27 cellular contexts compared by ENCODE assay signal in the genomic region with DNA sequence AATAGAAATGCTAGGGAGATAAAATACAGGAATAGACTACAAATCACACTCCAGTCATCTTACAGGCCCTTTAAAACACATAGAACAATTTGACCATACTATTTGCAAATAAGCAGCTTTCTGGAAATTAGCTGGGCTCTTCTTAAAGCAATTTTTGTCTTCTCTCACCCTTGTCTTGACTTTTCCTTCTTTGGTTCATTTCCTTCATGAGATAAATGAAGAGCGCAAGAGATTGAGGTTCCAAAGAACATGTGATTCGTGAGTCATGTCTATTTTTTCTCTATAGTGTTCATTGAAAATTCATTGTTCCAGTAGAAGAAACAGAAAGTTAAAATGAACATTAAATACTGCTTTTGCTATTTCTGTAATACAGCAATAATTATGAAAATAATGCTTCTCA. TPM values are rescaled to one million over a fixed set of nuclear protein-coding genes. Genes with fewer than 3 reads are reported as not detected.
DNase-seq lines count a peak whose midpoint lies in the region; ATAC-seq, FAIRE-seq and TF ChIP-seq lines count a peak whose summit lies in the region.
"Had no signal": no experiment of that assay in that cellular context is flagged by ENCODE, and none has a peak within 500 bp of the region (broad histone marks: within the 10 kb centered on the region; RNA-seq: fewer than 3 reads in every experiment).

No MANE protein-coding gene starts in this region.

- peaks cover 18% of the 10 kb centered on the region for H3K27me3 Mint-ChIP-seq in stimulated activated naive CD8-positive, alpha-beta T cell treated with anti-CD3 and anti-CD28 coated beads, Interleukin-15, amount 100 ng/mL, for 72 hours
- H3K27me3 Mint-ChIP-seq: activated naive CD4-positive, alpha-beta T cell treated with anti-CD3 and anti-CD28 coated beads, Interleukin-2, amount 50 U/mL, for 24 hours had no signal

- FAIRE-seq in GM19239 (lab: Jason Lieb, UNC) = no peak
- FAIRE-seq: islet of Langerhans had no signal

- H2AFZ ChIP-seq in mammary epithelial cell (ENCODE audit: low read depth, low read length) = no peak overlapping the region

- no peak for TF ChIP-seq EP300 in gastroesophageal sphincter (IDR thresholded peaks at IDR 0.05)

- dilution Hi-C loops in mammary epithelial cell (cut with HindIII; ENCODE audit: low sequenced_read_pairs) = no loop called here

- H3K4me1 Mint-ChIP-seq in stimulated activated naive CD8-positive, alpha-beta T cell treated with anti-CD3 and anti-CD28 coated beads, Interleukin-15, amount 100 ng/mL, for 72 hours = peaks cover 86% of the 10 kb centered on the region

- no peaks in the 10 kb centered on the region for H3K36me3 ChIP-seq in breast epithelium
- H3K36me3 ChIP-seq in mammary epithelial cell (ENCODE audit: insufficient read depth, low read length) = no peaks in the 10 kb centered on the region
- H3K36me3 ChIP-seq in gastroesophageal sphincter = no peaks in the 10 kb centered on the region
- H3K36me3 ChIP-seq: BE2C, right atrium auricular region, stomach, upper lobe of right lung had no signal

- in situ Hi-C loops in mammary epithelial cell (cut with MboI; ENCODE audit: low sequenced_read_pairs in 2 of 2) = no loop called here

- no peaks in the 10 kb centered on the region for H3K79me2 ChIP-seq in mammary epithelial cell (ENCODE audit: insufficient read depth, low read length)

- no peak overlapping the region for H3K4me3 ChIP-seq in breast epithelium
- no peak overlapping the region for H3K4me3 ChIP-seq in mammary epithelial cell (replicated peaks in 1 of 3; ENCODE audit: insufficient read depth in 1 of 3, low read depth in 2 of 3, low read length in 3 of 3)
- no peak overlapping the region for H3K4me3 ChIP-seq in cardiac fibroblast (replicated peaks in 1 of 2; ENCODE audit: low read depth in 2 of 2, low read length in 2 of 2)
- H3K4me3 ChIP-seq in gastroesophageal sphincter = no peak overlapping the region
- H3K4me3 ChIP-seq: right atrium auricular region, stomach, upper lobe of right lung had no signal

- BruUV-seq in mammary epithelial cell (replicated peaks; lab: Mats Ljungman, UMichigan) = no TSS peak

- CTCF ChIA-PET in mammary epithelial cell (lab: Charles Lee; ENCODE audit: low non-redundant PET) = no interaction called here

- no peaks in the 10 kb centered on the region for H4K20me1 ChIP-seq in mammary epithelial cell (ENCODE audit: insufficient read depth, low read length)

- WGBS in mammary epithelial cell (ENCODE audit: low coverage, missing lambda C conversion rate) = 91% methylated on average over 2 of the region's 2 CpGs
- WGBS in gastroesophageal sphincter (ENCODE audit: low coverage in 1 of 2), 2 donors = 94 to 100% methylated on average over 2 of the region's 2 CpGs

- H3K4me1 ChIP-seq in breast epithelium (peaks cover 0 to 10% of the 10 kb centered on the region in 2 donors), mammary epithelial cell (ENCODE audit: insufficient read depth, low read length) (peaks cover 25% of the 10 kb centered on the region), gastroesophageal sphincter (no peaks in the 10 kb centered on the region)
- H3K4me1 ChIP-seq: BE2C, right atrium auricular region, stomach, upper lobe of right lung had no signal

- no peak overlapping the region for H3K4me3 Mint-ChIP-seq in stimulated activated naive CD8-positive, alpha-beta T cell treated with anti-CD3 and anti-CD28 coated beads, Interleukin-15, amount 100 ng/mL, for 72 hours
- H3K4me3 Mint-ChIP-seq: activated naive CD4-positive, alpha-beta T cell treated with anti-CD3 and anti-CD28 coated beads, Interleukin-2, amount 50 U/mL, for 24 hours had no signal

- no peak overlapping the region for H3K9ac ChIP-seq in mammary epithelial cell (ENCODE audit: insufficient read depth, low read length)

- TF ChIP-seq CTCF in breast epithelium (IDR thresholded peaks at IDR 0.05) (no peak), mammary epithelial cell (conservative IDR thresholded peaks at IDR 0.05 in 1 of 2, IDR thresholded peaks at IDR 0.05 in 1 of 2; ENCODE audit: extremely low read depth in 1 of 2, insufficient read depth in 1 of 2, low read depth in 1 of 2, low read length in 2 of 2) (no peak), cardiac fibroblast (IDR thresholded peaks at IDR 0.05; ENCODE audit: low read depth, low read length) (no peak), gastroesophageal sphincter (IDR thresholded peaks at IDR 0.05) (no peak)

- no peak for ATAC-seq in stimulated activated naive CD8-positive, alpha-beta T cell treated with anti-CD3 and anti-CD28 coated beads, Interleukin-15, amount 100 ng/mL, for 72 hours
- ATAC-seq in gastroesophageal sphincter = no peak
- ATAC-seq: SK-N-SH treated with all-trans-retinoic acid at 6 μM for 48 hours had no signal

- H3K27ac ChIP-seq in breast epithelium = peak overlapping the region; percentile 48 to 83
- H3K27ac ChIP-seq in mammary epithelial cell (ENCODE audit: insufficient read depth, low read depth, low read length) = no peak overlapping the region
- H3K27ac ChIP-seq in gastroesophageal sphincter = no peak overlapping the region
- H3K27ac ChIP-seq: right atrium auricular region, stomach, upper lobe of right lung had no signal

- intact Hi-C loops in breast epithelium (cut with DNase I; ENCODE audit: low total_unique reads) (no loop called here), mammary epithelial cell (cut with micrococcal nuclease) (no loop called here)

- TF ChIP-seq POLR2A in breast epithelium (IDR thresholded peaks at IDR 0.05) (no peak), gastroesophageal sphincter (IDR thresholded peaks at IDR 0.05) (no peak)

- H3K4me2 ChIP-seq in mammary epithelial cell (ENCODE audit: insufficient read depth, low read depth, low read length) = no peak overlapping the region

- H3K27ac Mint-ChIP-seq in stimulated activated naive CD8-positive, alpha-beta T cell treated with anti-CD3 and anti-CD28 coated beads, Interleukin-15, amount 100 ng/mL, for 72 hours = no peak overlapping the region
- H3K27ac Mint-ChIP-seq: activated naive CD4-positive, alpha-beta T cell treated with anti-CD3 and anti-CD28 coated beads, Interleukin-2, amount 50 U/mL, for 24 hours had no signal

- DNase-seq in breast epithelium (ENCODE audit: low spot score in 2 of 2) (no peak), mammary epithelial cell (no peak), cardiac fibroblast (ENCODE audit: low read depth in 2 of 2) (peak; percentile 18 to 27), myocyte (ENCODE audit: low read depth) (peak; percentile 53), DMS79 treated with DMSO at 0.1 percent for 48 hours (lab: John Stamatoyannopoulos, UW) (no peak), GM19239 (ENCODE audit: insufficient read length, low spot score) (no peak)
- no peak for DNase-seq in stimulated activated naive CD8-positive, alpha-beta T cell treated with anti-CD3 and anti-CD28 coated beads, Interleukin-15, amount 100 ng/mL, for 72 hours
- DNase-seq: activated CD4-positive, CD25-positive, alpha-beta regulatory T cell; activated CD8-positive, alpha-beta memory T cell treated with anti-CD3 and anti-CD28 coated beads for 24 hours; activated T-cell treated with anti-CD3 and anti-CD28 coated beads, Interleukin-2, amount 50 U/mL, for 48 hours; anterior cingulate cortex; BE2C; central memory CD4-positive, alpha-beta T cell; dermis blood vessel endothelial cell; foreskin fibroblast; IMR-90; NCI-H1436; NCI-H524; occipital lobe; stomach had no signal

- H3K27me3 ChIP-seq in breast epithelium = no peaks in the 10 kb centered on the region
- H3K27me3 ChIP-seq in mammary epithelial cell (ENCODE audit: insufficient read depth, low read length) = no peaks in the 10 kb centered on the region
- H3K27me3 ChIP-seq in gastroesophageal sphincter = peaks cover 5% of the 10 kb centered on the region
- H3K27me3 ChIP-seq: BE2C, right atrium auricular region, stomach, upper lobe of right lung had no signal

- H3K9me3 Mint-ChIP-seq in stimulated activated naive CD8-positive, alpha-beta T cell treated with anti-CD3 and anti-CD28 coated beads, Interleukin-15, amount 100 ng/mL, for 72 hours = no peaks in the 10 kb centered on the region
- H3K9me3 Mint-ChIP-seq: activated naive CD4-positive, alpha-beta T cell treated with anti-CD3 and anti-CD28 coated beads, Interleukin-2, amount 50 U/mL, for 24 hours had no signal

- H3K9me3 ChIP-seq in breast epithelium = no peaks in the 10 kb centered on the region
- H3K9me3 ChIP-seq in mammary epithelial cell (replicated peaks; ENCODE audit: insufficient read depth, low read length) = no peaks in the 10 kb centered on the region
- H3K9me3 ChIP-seq in gastroesophageal sphincter = peaks cover 0 to 4% (median 0%) of the 10 kb centered on the region in 3 donors
- H3K9me3 ChIP-seq: BE2C, right atrium auricular region, stomach, upper lobe of right lung had no signal

RNA-seq across cellular contexts. Expression of a gene that starts 33.9 kb away (rescaled TPM):
- 10 to 100 TPM in 2 of 3 donors, 1 to 10 TPM in 1; 6.9 to 16.0 (median 13.1) TPM for total RNA-seq in breast epithelium
- total RNA-seq in mammary epithelial cell = 10 to 100 TPM in 1 of 2 donors, 1 to 10 TPM in 1; 5.7 to 17.7 TPM
- polyA plus RNA-seq in mammary epithelial cell = 3.2 TPM
- polyA minus RNA-seq in mammary epithelial cell = 20.5 TPM
- total RNA-seq in myocyte = 0.67 and 0.94 TPM in 2 replicates
- 0.81 TPM for polyA plus RNA-seq in myocyte (2012)
- 1 to 10 TPM; 1.8 to 4.0 (median 3.2) TPM for total RNA-seq in gastroesophageal sphincter
- total RNA-seq: A673 had no signal

Comparison
In these comparisons a context has a peak if more than half of its experiments do, and no peak if none do; other contexts are left out.
1. H3K27ac ChIP-seq: peak in breast epithelium (2 of 2); none in mammary epithelial cell (single experiment) and gastroesophageal sphincter (0 of 4).
2. DNase-seq: peak in cardiac fibroblast (2 of 2) and myocyte (single experiment); none in breast epithelium (0 of 2), mammary epithelial cell (single experiment), DMS79 treated with DMSO at 0.1 percent for 48 hours (single experiment), stimulated activated naive CD8-positive, alpha-beta T cell treated with anti-CD3 and anti-CD28 coated beads, Interleukin-15, amount 100 ng/mL, for 72 hours (0 of 2) and GM19239 (single experiment).